10 cellular contexts compared by ENCODE assay signal in the genomic region with DNA sequence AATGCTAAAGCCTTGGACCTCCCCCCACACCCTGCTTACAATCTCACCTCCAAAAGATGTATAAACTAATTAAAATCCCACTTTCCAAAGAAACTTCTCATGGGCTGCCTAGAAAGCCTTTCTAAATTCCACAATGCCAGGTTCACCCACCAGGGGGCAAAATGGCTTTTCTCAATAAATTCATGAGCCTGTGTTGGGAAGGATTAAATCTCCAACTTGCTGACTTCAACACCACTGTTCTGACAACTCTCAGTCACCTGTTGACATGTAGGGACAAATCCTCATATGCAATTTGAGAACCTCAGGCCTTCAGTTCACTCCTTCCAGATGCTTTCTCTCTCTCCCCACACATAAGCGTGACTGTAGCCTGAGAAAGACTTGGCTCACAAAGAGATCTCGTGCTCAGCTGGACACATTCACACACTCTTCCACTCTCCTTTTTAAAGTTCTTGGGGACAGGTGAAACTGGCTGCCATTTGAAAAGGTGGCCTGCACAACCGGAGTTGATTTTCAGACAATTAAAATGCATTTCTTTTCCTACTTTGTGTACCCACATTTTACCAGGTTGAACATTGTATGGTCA.
DNase-seq lines count a peak whose midpoint lies in the region; ATAC-seq and TF ChIP-seq lines count a peak whose summit lies in the region.
"Had no signal": no experiment of that assay in that cellular context is flagged by ENCODE, and none has a peak within 500 bp of the region (broad histone marks: within the 10 kb centered on the region; RNA-seq: fewer than 3 reads in every experiment).

No MANE protein-coding gene starts in this region.

- no peak overlapping the region for H3K4me3 Mint-ChIP-seq in activated naive CD4-positive, alpha-beta T cell treated with anti-CD3 and anti-CD28 coated beads, Interleukin-2, amount 10 ng/mL, durations not matched to agents 7 days and 5 days
- no peak overlapping the region for H3K4me3 Mint-ChIP-seq in activated T-helper 2 cell treated with anti-CD3 and anti-CD28 coated beads, Interferon-gamma antibody, Interleukin-2, Interleukin-4, amounts not matched to agents 10 μg/mL and 5 μg/mL and 100 μg/mL, durations not matched to agents 14 hours and 24 hours and 36 hours (ENCODE audit: low read depth)

- CTCF ChIA-PET in activated naive CD4-positive, alpha-beta T cell treated with anti-CD3 and anti-CD28 coated beads, Interleukin-2, amount 10 ng/mL, durations not matched to agents 7 days and 5 days (lab: Charles Lee) = interaction anchor here (1.4 to 1.8 kb wide), 4 partner anchors 69 to 1170 kb away, joined by 3 to 11 read pairs (median 6); no protein-coding TSS in a partner anchor

- no peaks in the 10 kb centered on the region for H3K36me3 ChIP-seq in smooth muscle cell (ENCODE audit: low read depth)

- no peaks in the 10 kb centered on the region for H3K9me3 ChIP-seq in smooth muscle cell (replicated peaks; ENCODE audit: low read depth)

- no peak for ATAC-seq in GM18858 (IDR thresholded peaks at IDR 0.05; ENCODE audit: unreplicated experiment)

- no peak overlapping the region for H3K4me2 ChIP-seq in smooth muscle cell

- no peaks in the 10 kb centered on the region for H3F3A ChIP-seq in smooth muscle cell (ENCODE audit: low read depth)

- H3K4me1 ChIP-seq in smooth muscle cell (ENCODE audit: low read depth) = no peaks in the 10 kb centered on the region

- peaks cover 4% of the 10 kb centered on the region for H3K27me3 Mint-ChIP-seq in activated naive CD4-positive, alpha-beta T cell treated with anti-CD3 and anti-CD28 coated beads, Interleukin-2, amount 10 ng/mL, durations not matched to agents 7 days and 5 days
- peaks cover 7% of the 10 kb centered on the region for H3K27me3 Mint-ChIP-seq in activated T-helper 2 cell treated with anti-CD3 and anti-CD28 coated beads, Interferon-gamma antibody, Interleukin-2, Interleukin-4, amounts not matched to agents 10 μg/mL and 5 μg/mL and 100 μg/mL, durations not matched to agents 14 hours and 24 hours and 36 hours (ENCODE audit: low read depth)

- TF ChIP-seq CTCF in dorsolateral prefrontal cortex (IDR thresholded peaks at IDR 0.05 in 54 of 56, conservative IDR thresholded peaks at IDR 0.05 in 2 of 56; ENCODE audit: low read depth in 1 of 56, partially characterized antibody in 56 of 56) = peak in 32 of 56 donors; percentile 10 to 46 (median 23)
- peak; percentile 39 for TF ChIP-seq CTCF in smooth muscle cell (IDR thresholded peaks at IDR 0.05; ENCODE audit: borderline replicate concordance, insufficient read depth, poor library complexity, severe bottlenecking)

- H3K9me3 Mint-ChIP-seq in activated naive CD4-positive, alpha-beta T cell treated with anti-CD3 and anti-CD28 coated beads, Interleukin-2, amount 10 ng/mL, durations not matched to agents 7 days and 5 days = no peaks in the 10 kb centered on the region
- no peaks in the 10 kb centered on the region for H3K9me3 Mint-ChIP-seq in activated T-helper 2 cell treated with anti-CD3 and anti-CD28 coated beads, Interferon-gamma antibody, Interleukin-2, Interleukin-4, amounts not matched to agents 10 μg/mL and 5 μg/mL and 100 μg/mL, durations not matched to agents 14 hours and 24 hours and 36 hours

- 74% methylated on average over 3 of the region's 3 CpGs for WGBS in smooth muscle cell (ENCODE audit: low lambda C conversion rate)

- H3K4me3 ChIP-seq in dorsolateral prefrontal cortex = no peak overlapping the region
- H3K4me3 ChIP-seq in smooth muscle cell = no peak overlapping the region
- H3K4me3 ChIP-seq: SK-N-MC had no signal

- no peaks in the 10 kb centered on the region for H3K4me1 Mint-ChIP-seq in activated naive CD4-positive, alpha-beta T cell treated with anti-CD3 and anti-CD28 coated beads, Interleukin-2, amount 10 ng/mL, durations not matched to agents 7 days and 5 days
- no peaks in the 10 kb centered on the region for H3K4me1 Mint-ChIP-seq in activated T-helper 2 cell treated with anti-CD3 and anti-CD28 coated beads, Interferon-gamma antibody, Interleukin-2, Interleukin-4, amounts not matched to agents 10 μg/mL and 5 μg/mL and 100 μg/mL, durations not matched to agents 14 hours and 24 hours and 36 hours (ENCODE audit: low read depth)

- H3K27me3 ChIP-seq in dorsolateral prefrontal cortex (peaks cover 0 to 70% (median 18%) of the 10 kb centered on the region in 45 donors), smooth muscle cell (ENCODE audit: low read depth) (no peaks in the 10 kb centered on the region)

- no peaks in the 10 kb centered on the region for H3K79me2 ChIP-seq in smooth muscle cell (ENCODE audit: low read depth)

- H3K36me3 Mint-ChIP-seq in activated naive CD4-positive, alpha-beta T cell treated with anti-CD3 and anti-CD28 coated beads, Interleukin-2, amount 10 ng/mL, durations not matched to agents 7 days and 5 days = no peaks in the 10 kb centered on the region
- H3K36me3 Mint-ChIP-seq in activated T-helper 2 cell treated with anti-CD3 and anti-CD28 coated beads, Interferon-gamma antibody, Interleukin-2, Interleukin-4, amounts not matched to agents 10 μg/mL and 5 μg/mL and 100 μg/mL, durations not matched to agents 14 hours and 24 hours and 36 hours (ENCODE audit: low read depth) = no peaks in the 10 kb centered on the region

- intact Hi-C loops in dorsolateral prefrontal cortex (cut with DNase I) = no loop called here
- intact Hi-C loops in activated T-helper 2 cell treated with anti-CD3 and anti-CD28 coated beads, Interferon-gamma antibody, Interleukin-2, Interleukin-4, amounts not matched to agents 10 μg/mL and 5 μg/mL and 100 μg/mL, durations not matched to agents 14 hours and 24 hours and 36 hours (cut with micrococcal nuclease) = loop anchor here (5.0 kb wide), 1 partner anchor 1170 kb away; no protein-coding TSS in a partner anchor

- no peak overlapping the region for H3K27ac Mint-ChIP-seq in activated naive CD4-positive, alpha-beta T cell treated with anti-CD3 and anti-CD28 coated beads, Interleukin-2, amount 10 ng/mL, durations not matched to agents 7 days and 5 days
- H3K27ac Mint-ChIP-seq in activated T-helper 2 cell treated with anti-CD3 and anti-CD28 coated beads, Interferon-gamma antibody, Interleukin-2, Interleukin-4, amounts not matched to agents 10 μg/mL and 5 μg/mL and 100 μg/mL, durations not matched to agents 14 hours and 24 hours and 36 hours = no peak overlapping the region

- no peak overlapping the region for H3K27ac ChIP-seq in dorsolateral prefrontal cortex
- H3K27ac ChIP-seq in smooth muscle cell (ENCODE audit: low read depth) = no peak overlapping the region
- H3K27ac ChIP-seq: SK-N-MC had no signal

- no peak overlapping the region for H3K9ac ChIP-seq in smooth muscle cell (ENCODE audit: low read depth)

- no peaks in the 10 kb centered on the region for H4K20me1 ChIP-seq in smooth muscle cell (ENCODE audit: low read depth)

- H2AFZ ChIP-seq in smooth muscle cell (ENCODE audit: low read depth) = no peak overlapping the region

- DNase-seq in activated naive CD4-positive, alpha-beta T cell treated with anti-CD3 and anti-CD28 coated beads, Interleukin-2, amount 10 ng/mL, durations not matched to agents 7 days and 5 days = peak; percentile 32
- no peak for DNase-seq in activated naive CD4-positive, alpha-beta T cell treated with Interleukin-2 at 50 U/mL for 16 hours
- DNase-seq in NCI-H1105 treated with DMSO at 0.1 percent for 48 hours (lab: John Stamatoyannopoulos, UW) (peak; percentile 59), dorsolateral prefrontal cortex (no peak), smooth muscle cell (lab: John Stamatoyannopoulos, UW; ENCODE audit: unreplicated experiment) (no peak), H4 (ENCODE audit: low spot score) (no peak)
- DNase-seq in activated T-helper 2 cell treated with anti-CD3 and anti-CD28 coated beads, Interferon-gamma antibody, Interleukin-2, Interleukin-4, amounts not matched to agents 10 μg/mL and 5 μg/mL and 100 μg/mL, durations not matched to agents 14 hours and 24 hours and 36 hours (ENCODE audit: low spot score) = no peak
- DNase-seq: aorta had no signal

Comparison
In these comparisons a context has a peak if more than half of its experiments do, and no peak if none do; other contexts are left out.
1. DNase-seq: peak in activated naive CD4-positive, alpha-beta T cell treated with anti-CD3 and anti-CD28 coated beads, Interleukin-2, amount 10 ng/mL, durations not matched to agents 7 days and 5 days (single experiment) and NCI-H1105 treated with DMSO at 0.1 percent for 48 hours (single experiment); none in activated naive CD4-positive, alpha-beta T cell treated with Interleukin-2 at 50 U/mL for 16 hours (single experiment), dorsolateral prefrontal cortex (0 of 10), smooth muscle cell (single experiment), H4 (single experiment) and activated T-helper 2 cell treated with anti-CD3 and anti-CD28 coated beads, Interferon-gamma antibody, Interleukin-2, Interleukin-4, amounts not matched to agents 10 μg/mL and 5 μg/mL and 100 μg/mL, durations not matched to agents 14 hours and 24 hours and 36 hours (single experiment).